In genomic region chr9:1606253-1606652, GRCh38 we compare ENCODE assay signal across 20 cellular contexts.
DNase-seq lines count a peak whose midpoint lies in the region; ATAC-seq and TF ChIP-seq lines count a peak whose summit lies in the region.
"Had no signal": no experiment of that assay in that cellular context is flagged by ENCODE, and none has a peak within 500 bp of the region (broad histone marks: within the 10 kb centered on the region; RNA-seq: fewer than 3 reads in every experiment).

No MANE protein-coding gene starts in this region.

- ATAC-seq in HG03097 (IDR thresholded peaks at IDR 0.05; ENCODE audit: low FRiP score, unreplicated experiment) = no peak
- ATAC-seq: K562, PC-3, T-cell had no signal

- no peaks in the 10 kb centered on the region for H3K4me1 Mint-ChIP-seq in H9
- H3K4me1 Mint-ChIP-seq: CD4-positive, alpha-beta memory T cell; T-cell had no signal

- H2BK5ac ChIP-seq in H9 (ENCODE audit: insufficient read length, low read length) = no peak overlapping the region

- H3K79me1 ChIP-seq in H9 (ENCODE audit: insufficient read depth, low read depth, low read length, poor library complexity, severe bottlenecking) = no peaks in the 10 kb centered on the region

- DNase-seq in NCI-H2107 treated with DMSO at 0.1 percent for 48 hours (lab: John Stamatoyannopoulos, UW; ENCODE audit: unreplicated experiment) = peak; percentile 3
- DNase-seq in NCI-H2107 (lab: John Stamatoyannopoulos, UW) = no peak
- peak; percentile 86 for DNase-seq in MV-4-11 (lab: John Stamatoyannopoulos, UW)
- DNase-seq in OCI-M1 (lab: John Stamatoyannopoulos, UW) = peak; percentile 4
- peak; percentile 76 for DNase-seq in left kidney (ENCODE audit: low read depth, low spot score)
- DNase-seq in H9 = no peak
- no peak for DNase-seq in NCI-H2081 (lab: John Stamatoyannopoulos, UW)
- DNase-seq: 8988T; Calu3; CD4-positive, alpha-beta memory T cell; DMS79; HCEC 1CT; NCI-H1105; NCI-H1694; PC-3; SJCRH30; T-cell had no signal

- H2AFZ ChIP-seq in H9 (ENCODE audit: low read length) = no peak overlapping the region

- no peak overlapping the region for H3K18ac ChIP-seq in H9 (ENCODE audit: insufficient read length, low read depth, low read length)

- no peak overlapping the region for H3K27ac ChIP-seq in H9 (ENCODE audit: insufficient read length, low read depth, low read length)
- H3K27ac ChIP-seq: RWPE1, SJCRH30 had no signal

- no peak overlapping the region for H4K5ac ChIP-seq in H9 (ENCODE audit: insufficient read length, low read depth, low read length)

- H4K20me1 ChIP-seq in H9 (ENCODE audit: control insufficient read depth, insufficient read depth, insufficient read length) = no peaks in the 10 kb centered on the region

- no peak for TF ChIP-seq CTCF in H9 (conservative IDR thresholded peaks at IDR 0.05)

- no peak overlapping the region; a peak in 1 of 7 replicates for H3K27ac Mint-ChIP-seq in H9
- H3K27ac Mint-ChIP-seq: CD4-positive, alpha-beta memory T cell; T-cell had no signal

- H3K79me2 ChIP-seq in H9 (ENCODE audit: insufficient read depth, low read length) = no peaks in the 10 kb centered on the region

- H3K4me1 ChIP-seq in H9 (ENCODE audit: insufficient read depth, low read length) = no peaks in the 10 kb centered on the region

- H2BK15ac ChIP-seq in H9 (ENCODE audit: low read depth, low read length) = no peak overlapping the region

- H2BK20ac ChIP-seq in H9 (ENCODE audit: low read depth, low read length, poor library complexity, severe bottlenecking) = no peak overlapping the region

- no peak overlapping the region for H2BK12ac ChIP-seq in H9 (ENCODE audit: insufficient read length, low read depth, low read length)

- no peak overlapping the region for H3K23ac ChIP-seq in H9 (ENCODE audit: insufficient read length, low read depth, low read length)

- H2BK120ac ChIP-seq in H9 (ENCODE audit: low read depth, low read length, poor library complexity, severe bottlenecking) = no peak overlapping the region

- no peak overlapping the region for H4K8ac ChIP-seq in H9 (replicated peaks; ENCODE audit: insufficient read length, low read depth, low read length)

- H3K14ac ChIP-seq in H9 (ENCODE audit: insufficient read depth, low read length) = no peak overlapping the region

- H3K9me3 ChIP-seq in H9 (ENCODE audit: control insufficient read depth, low read depth, low read length) = peaks cover 7% of the 10 kb centered on the region
- H3K9me3 ChIP-seq: SJCRH30 had no signal

- no peaks in the 10 kb centered on the region for H3K23me2 ChIP-seq in H9 (ENCODE audit: insufficient read length, low read depth, low read length, poor library complexity, severe bottlenecking)

- no peak overlapping the region for H3K4me2 ChIP-seq in H9 (ENCODE audit: insufficient read depth, insufficient read length, low read length)

- peaks cover 0 to 18% of the 10 kb centered on the region in 2 experiments; a peak in 2 of 5 replicates for H3K9me3 Mint-ChIP-seq in H9
- H3K9me3 Mint-ChIP-seq: T-cell had no signal

- no peaks in the 10 kb centered on the region for H3K36me3 Mint-ChIP-seq in H9 (ENCODE audit: insufficient read depth in 1 of 3, low read depth in 3 of 3)
- H3K36me3 Mint-ChIP-seq: CD4-positive, alpha-beta memory T cell; T-cell had no signal

- H3K56ac ChIP-seq in H9 (ENCODE audit: insufficient read length, low read depth, low read length) = no peak overlapping the region

- no peak overlapping the region for H3K9ac ChIP-seq in H9 (ENCODE audit: extremely low read depth, insufficient read length, low read length)

- peaks cover 4% of the 10 kb centered on the region; the same call in 1 of the 2 replicates for H3K27me3 Mint-ChIP-seq in H9 (ENCODE audit: low read depth)

- no peak overlapping the region for H3K4me3 Mint-ChIP-seq in H9
- H3K4me3 Mint-ChIP-seq: CD4-positive, alpha-beta memory T cell; T-cell had no signal

- no peak overlapping the region for H3K4ac ChIP-seq in H9 (ENCODE audit: low read depth, low read length)

- H2AK5ac ChIP-seq in H9 (ENCODE audit: insufficient read length, low read length) = no peak overlapping the region

- no peak overlapping the region for H3T11ph ChIP-seq in H9 (ENCODE audit: low read length)

- H4K91ac ChIP-seq in H9 (ENCODE audit: insufficient read length, low read depth, low read length) = no peak overlapping the region

- WGBS in H9 (ENCODE audit: extremely low coverage, insufficient read length, low lambda C conversion rate) = no CpG with 5 or more reads among the region's 5 CpGs

- H3K27me3 ChIP-seq in H9 (ENCODE audit: insufficient read depth, low read length) = no peaks in the 10 kb centered on the region
- H3K27me3 ChIP-seq: SJCRH30 had no signal

Comparison
In these comparisons a context has a peak if more than half of its experiments do, and no peak if none do; other contexts are left out.
1. DNase-seq: peak in NCI-H2107 treated with DMSO at 0.1 percent for 48 hours (single experiment), MV-4-11 (single experiment), OCI-M1 (single experiment) and left kidney (single experiment); none in NCI-H2107 (single experiment), H9 (single experiment) and NCI-H2081 (0 of 2).